ENCODE assay signal across 1 cellular context in the genomic region with DNA sequence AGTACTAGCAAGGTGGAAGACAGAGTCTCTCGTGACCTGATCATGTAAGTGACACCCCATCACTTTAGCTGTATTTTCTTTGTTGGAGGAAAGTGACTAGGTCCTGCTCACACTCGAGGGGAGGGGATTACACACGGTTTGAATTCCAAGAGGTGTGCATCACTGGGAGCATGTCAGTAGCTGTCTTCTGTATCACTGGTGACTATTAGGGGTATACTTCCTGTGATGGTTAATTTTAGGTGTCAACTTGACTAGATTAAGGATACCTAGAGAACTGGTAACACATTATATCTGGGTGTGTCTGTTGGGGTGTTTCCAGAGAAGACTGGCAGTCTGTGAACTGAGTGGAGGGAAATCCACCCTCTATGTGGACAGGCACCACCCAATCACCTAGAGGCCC.
TF ChIP-seq lines count a peak whose summit lies in the region.

No MANE protein-coding gene starts in this region.

TF ChIP-seq in IMR-90, 13 proteins besides CTCF, POLR2A, EP300 and RAD21 (continued from another document):
- TF ChIP-seq, protein P1, sequence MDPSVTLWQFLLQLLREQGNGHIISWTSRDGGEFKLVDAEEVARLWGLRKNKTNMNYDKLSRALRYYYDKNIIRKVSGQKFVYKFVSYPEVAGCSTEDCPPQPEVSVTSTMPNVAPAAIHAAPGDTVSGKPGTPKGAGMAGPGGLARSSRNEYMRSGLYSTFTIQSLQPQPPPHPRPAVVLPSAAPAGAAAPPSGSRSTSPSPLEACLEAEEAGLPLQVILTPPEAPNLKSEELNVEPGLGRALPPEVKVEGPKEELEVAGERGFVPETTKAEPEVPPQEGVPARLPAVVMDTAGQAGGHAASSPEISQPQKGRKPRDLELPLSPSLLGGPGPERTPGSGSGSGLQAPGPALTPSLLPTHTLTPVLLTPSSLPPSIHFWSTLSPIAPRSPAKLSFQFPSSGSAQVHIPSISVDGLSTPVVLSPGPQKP (IDR thresholded peaks at IDR 0.05; ENCODE audit: borderline replicate concordance, low read depth, low read length): no peak
- TF ChIP-seq BHLHE40 (IDR thresholded peaks at IDR 0.05; ENCODE audit: low read depth, low read length): no peak
